In the genomic region with DNA sequence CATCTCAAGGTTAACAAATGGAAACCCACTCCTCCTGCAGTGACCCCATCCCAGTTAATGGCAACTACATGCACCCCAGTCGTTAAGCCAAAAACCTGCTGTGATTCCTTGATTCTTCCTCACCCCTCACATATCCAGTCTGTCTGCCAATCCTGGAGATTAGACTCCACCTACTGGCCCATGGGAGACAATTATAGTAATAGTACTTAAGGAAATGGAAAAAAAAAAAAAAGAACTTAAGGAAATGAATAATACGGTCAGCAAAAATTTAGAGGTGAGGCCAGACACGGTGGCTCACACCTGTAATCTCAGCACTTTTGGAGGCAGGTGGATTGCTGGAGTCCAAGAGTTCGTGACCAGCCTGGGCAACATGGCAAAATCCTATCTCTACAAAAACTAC, we compare ENCODE assay signal across 15 cellular contexts. TPM values are rescaled to one million over a fixed set of nuclear protein-coding genes. Genes with fewer than 3 reads are reported as not detected.
DNase-seq lines count a peak whose midpoint lies in the region; ATAC-seq, FAIRE-seq and TF ChIP-seq lines count a peak whose summit lies in the region.
"Had no signal": no experiment of that assay in that cellular context is flagged by ENCODE, and none has a peak within 500 bp of the region (broad histone marks: within the 10 kb centered on the region; RNA-seq: fewer than 3 reads in every experiment).

No MANE protein-coding gene starts in this region.

- peak overlapping the region; percentile 59 for H3K27ac Mint-ChIP-seq in activated T-helper 17 cell treated with anti-CD3 and anti-CD28 coated beads, Interleukin-2, amount 50 U/mL, for 72 hours

- DNase-seq in D341Med (ENCODE audit: low spot score) (peak; percentile 51), fibroblast of the aortic adventitia (ENCODE audit: low read depth) (peak; percentile 20), upper lobe of right lung (no peak), H54 (ENCODE audit: insufficient read length, low spot score) (no peak)
- DNase-seq: activated gamma-delta T cell, Caco-2, H9, NCI-H345, right lobe of liver, WERI-Rb-1 had no signal

- FAIRE-seq in H54 (lab: Jason Lieb, UNC), result no peak

- H3K36me3 Mint-ChIP-seq in activated T-helper 17 cell treated with anti-CD3 and anti-CD28 coated beads, Interleukin-2, amount 50 U/mL, for 72 hours (ENCODE audit: low read depth), result peaks cover 95% of the 10 kb centered on the region

- TF ChIP-seq POLR2A in H54 (IDR thresholded peaks at IDR 0.05; ENCODE audit: low read depth, low read length), result no peak

- no peaks in the 10 kb centered on the region for H3K27me3 Mint-ChIP-seq in activated T-helper 17 cell treated with anti-CD3 and anti-CD28 coated beads, Interleukin-2, amount 50 U/mL, for 72 hours

- H3K9me3 Mint-ChIP-seq in activated T-helper 17 cell treated with anti-CD3 and anti-CD28 coated beads, Interleukin-2, amount 50 U/mL, for 72 hours, result no peaks in the 10 kb centered on the region
- H3K9me3 Mint-ChIP-seq: H9 had no signal

- peaks cover 32% of the 10 kb centered on the region for H3K4me1 ChIP-seq in ACC112 (ENCODE audit: control insufficient read depth, insufficient read depth, low read length, unreplicated experiment)
- H3K4me1 ChIP-seq in upper lobe of right lung, result peaks cover 7% of the 10 kb centered on the region
- H3K4me1 ChIP-seq: Caco-2, right lobe of liver had no signal

- H3K9me3 ChIP-seq in upper lobe of right lung, result no peaks in the 10 kb centered on the region
- H3K9me3 ChIP-seq: Caco-2, right lobe of liver had no signal

- intact Hi-C loops in upper lobe of right lung (cut with DNase I), result no loop called here

- H3K27me3 ChIP-seq in ACC112 (ENCODE audit: insufficient read depth, low read length), result no peaks in the 10 kb centered on the region
- no peaks in the 10 kb centered on the region for H3K27me3 ChIP-seq in upper lobe of right lung
- H3K27me3 ChIP-seq: right lobe of liver had no signal

- H3K27ac ChIP-seq in ACC112 (ENCODE audit: low read depth, low read length) (0 out of 2 replicates have a peak overlapping the region, but pooled peaks have one; percentile 84), upper lobe of right lung (no peak overlapping the region)
- H3K27ac ChIP-seq: right lobe of liver, WERI-Rb-1 had no signal

- TF ChIP-seq CTCF in fibroblast of the aortic adventitia (IDR thresholded peaks at IDR 0.05; ENCODE audit: insufficient read depth, low read length), result peak; percentile 3
- TF ChIP-seq CTCF in upper lobe of right lung (IDR thresholded peaks at IDR 0.05), result no peak

- H3K4me3 ChIP-seq in ACC112 (ENCODE audit: low read depth, low read length), result no peak overlapping the region
- no peak overlapping the region for H3K4me3 ChIP-seq in fibroblast of the aortic adventitia (ENCODE audit: low read depth, low read length)
- H3K4me3 ChIP-seq in upper lobe of right lung, result no peak overlapping the region
- H3K4me3 ChIP-seq: right lobe of liver had no signal

- H3K36me3 ChIP-seq in ACC112 (ENCODE audit: insufficient read depth, low read length) (peaks cover 22% of the 10 kb centered on the region), upper lobe of right lung (peaks cover 81% of the 10 kb centered on the region)

- H2AFZ ChIP-seq in ACC112 (ENCODE audit: low read length, unreplicated experiment), result no peak overlapping the region

- H3K4me1 Mint-ChIP-seq in activated T-helper 17 cell treated with anti-CD3 and anti-CD28 coated beads, Interleukin-2, amount 50 U/mL, for 72 hours, result peaks cover 29% of the 10 kb centered on the region
- H3K4me1 Mint-ChIP-seq: H9 had no signal

- peaks cover 8% of the 10 kb centered on the region for H3K79me2 ChIP-seq in ACC112 (ENCODE audit: control insufficient read depth, insufficient read depth, low read length, unreplicated experiment)

- no peak for ATAC-seq in activated T-helper 17 cell treated with anti-CD3 and anti-CD28 coated beads, Interleukin-2, amount 50 U/mL, for 72 hours (replicated peaks)
- ATAC-seq in GM18873 (IDR thresholded peaks at IDR 0.05; ENCODE audit: low FRiP score, unreplicated experiment) (no peak), upper lobe of right lung (no peak), HG03520 (IDR thresholded peaks at IDR 0.05; ENCODE audit: unreplicated experiment) (no peak)

- H3K4me3 Mint-ChIP-seq in activated T-helper 17 cell treated with anti-CD3 and anti-CD28 coated beads, Interleukin-2, amount 50 U/mL, for 72 hours, result peak overlapping the region; percentile 54
- H3K4me3 Mint-ChIP-seq: H9 had no signal

RNA-seq across cellular contexts. Expression of a gene that starts 7.0 kb away (rescaled TPM):
- 10 to 100 TPM; 33.2 to 58.0 TPM for total RNA-seq in activated T-helper 17 cell treated with anti-CD3 and anti-CD28 coated beads, Interleukin-2, amount 50 U/mL, for 72 hours
- 32.0 and 44.9 TPM in 2 replicates for total RNA-seq in fibroblast of the aortic adventitia (ENCODE audit: low replicate concordance)
- total RNA-seq in upper lobe of right lung, result 23.6 TPM

RNA-seq across cellular contexts. Expression of a gene that starts 7.8 kb away (rescaled TPM):
- not detected for total RNA-seq in activated T-helper 17 cell treated with anti-CD3 and anti-CD28 coated beads, Interleukin-2, amount 50 U/mL, for 72 hours
- total RNA-seq in fibroblast of the aortic adventitia (ENCODE audit: low replicate concordance) (not detected in 2 replicates), upper lobe of right lung (not detected)
- total RNA-seq: Caco-2, H9, urinary bladder had no signal

RNA-seq across cellular contexts. Expression of a gene that starts 32.5 kb away (rescaled TPM):
- 10 to 100 TPM; 22.0 to 28.5 TPM for total RNA-seq in activated T-helper 17 cell treated with anti-CD3 and anti-CD28 coated beads, Interleukin-2, amount 50 U/mL, for 72 hours
- total RNA-seq in fibroblast of the aortic adventitia (ENCODE audit: low replicate concordance) (7.7 and 26.4 TPM in 2 replicates), upper lobe of right lung (31.5 TPM)

RNA-seq across cellular contexts. Expression of a gene that starts 55.4 kb away (rescaled TPM):
- total RNA-seq in activated T-helper 17 cell treated with anti-CD3 and anti-CD28 coated beads, Interleukin-2, amount 50 U/mL, for 72 hours, result 10 to 100 TPM; 32.3 to 35.3 TPM
- total RNA-seq in fibroblast of the aortic adventitia (ENCODE audit: low replicate concordance) (40.8 and 78.4 TPM in 2 replicates), upper lobe of right lung (21.8 TPM)

RNA-seq across cellular contexts. Expression of a gene that starts 55.8 kb away (rescaled TPM):
- 1 to 10 TPM; 3.2 to 3.8 TPM for total RNA-seq in activated T-helper 17 cell treated with anti-CD3 and anti-CD28 coated beads, Interleukin-2, amount 50 U/mL, for 72 hours
- total RNA-seq in fibroblast of the aortic adventitia (ENCODE audit: low replicate concordance) (3.8 and 5.1 TPM in 2 replicates), upper lobe of right lung (12.2 TPM)

Comparison
In these comparisons a context has a peak if more than half of its experiments do, and no peak if none do; other contexts are left out.
1. DNase-seq: peak in D341Med (single experiment) and fibroblast of the aortic adventitia (single experiment); none in upper lobe of right lung (single experiment) and H54 (single experiment).